ENCODE assay signal across 14 cellular contexts in the genomic region with DNA sequence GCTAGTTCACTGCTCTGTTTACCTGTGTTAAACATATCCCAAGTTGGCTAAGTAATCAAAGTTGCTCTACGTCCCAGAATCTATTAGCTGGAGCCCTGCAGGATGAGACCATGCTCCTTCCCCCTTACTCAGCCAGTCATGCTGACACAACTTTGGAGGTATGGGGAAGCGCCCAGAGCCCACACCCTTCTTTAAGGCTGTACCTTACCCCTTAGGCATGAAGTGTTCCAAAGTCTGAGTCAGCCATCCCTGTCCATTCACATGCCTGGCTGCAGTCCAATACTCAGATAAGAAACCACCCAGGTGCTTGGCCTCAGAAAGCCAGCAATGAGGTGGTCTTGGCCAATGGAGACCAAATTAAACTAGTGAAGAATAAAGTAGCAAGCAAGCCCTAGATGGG.
A peak's percentile ranks its signal among the peaks of the same experiment; 100 is the strongest.
DNase-seq lines count a peak whose midpoint lies in the region; ATAC-seq, FAIRE-seq and TF ChIP-seq lines count a peak whose summit lies in the region.
"Had no signal": no experiment of that assay in that cellular context is flagged by ENCODE, and none has a peak within 500 bp of the region (broad histone marks: within the 10 kb centered on the region; RNA-seq: fewer than 3 reads in every experiment).

No MANE protein-coding gene starts in this region.

- H3K4me3 Mint-ChIP-seq in naive thymus-derived CD8-positive, alpha-beta T cell, result no peak overlapping the region
- H3K4me3 Mint-ChIP-seq: endodermal cell had no signal

- H3K36me3 ChIP-seq in PC-9 (ENCODE audit: low read depth) (peaks cover 18% of the 10 kb centered on the region; the same call in 1 of the 2 replicates), small intestine (ENCODE audit: control insufficient read depth in 2 of 2, insufficient read depth in 2 of 2, low read length in 2 of 2) (no peaks in the 10 kb centered on the region)
- H3K36me3 ChIP-seq: adrenal gland, right atrium auricular region had no signal

- no peaks in the 10 kb centered on the region for H4K20me1 ChIP-seq in PC-9 (ENCODE audit: insufficient read depth)

- no TSS peak for BruUV-seq in PC-9 (replicated peaks; lab: Mats Ljungman, UMichigan)

- H3F3A ChIP-seq in PC-9 (ENCODE audit: insufficient read depth, low read depth), result peaks cover 27% of the 10 kb centered on the region

- H3K4me1 Mint-ChIP-seq in naive thymus-derived CD8-positive, alpha-beta T cell, result peaks cover 0 to 2% (median 0%) of the 10 kb centered on the region in 4 donors
- H3K4me1 Mint-ChIP-seq: endodermal cell had no signal

- H3K27me3 ChIP-seq in PC-9 (ENCODE audit: insufficient read depth, low read depth), result no peaks in the 10 kb centered on the region
- H3K27me3 ChIP-seq in small intestine (ENCODE audit: control insufficient read depth in 2 of 2, insufficient read depth in 2 of 2, low read length in 2 of 2), result no peaks in the 10 kb centered on the region
- H3K27me3 ChIP-seq: adrenal gland, right atrium auricular region had no signal

- H3K36me3 Mint-ChIP-seq in naive thymus-derived CD8-positive, alpha-beta T cell, result no peaks in the 10 kb centered on the region

- DNase-seq in HT1080 (ENCODE audit: low read depth) (peak; percentile 78), PC-9 (peak; percentile 94 to 100), fibroblast of pulmonary artery (ENCODE audit: low read depth) (peak; percentile 3), small intestine (peak; percentile 96), DMS153 treated with DMSO at 0.1 percent for 48 hours (lab: John Stamatoyannopoulos, UW; ENCODE audit: unreplicated experiment) (no peak), cerebellar nuclear complex (lab: John Stamatoyannopoulos, UW) (no peak)
- no peak for DNase-seq in naive thymus-derived CD8-positive, alpha-beta T cell
- DNase-seq: activated CD8-positive, alpha-beta memory T cell treated with anti-CD3 and anti-CD28 coated beads, Interleukin-2, amount 50 U/mL, for 48 hours; adrenal gland; endodermal cell; NCI-H2029 had no signal

- H3K9me3 Mint-ChIP-seq in naive thymus-derived CD8-positive, alpha-beta T cell, result peaks cover 0 to 3% (median 0%) of the 10 kb centered on the region in 9 donors
- H3K9me3 Mint-ChIP-seq: endodermal cell had no signal

- no peak for ATAC-seq in naive thymus-derived CD8-positive, alpha-beta T cell

- no peak for TF ChIP-seq CTCF in PC-9 (conservative IDR thresholded peaks at IDR 0.05)
- TF ChIP-seq CTCF in fibroblast of pulmonary artery (IDR thresholded peaks at IDR 0.05; ENCODE audit: low read length, missing control alignments), result no peak

- no peaks in the 10 kb centered on the region for H3K9me2 ChIP-seq in PC-9 (ENCODE audit: insufficient read depth)

- H3K27ac Mint-ChIP-seq in naive thymus-derived CD8-positive, alpha-beta T cell, result peak overlapping the region in 2 of 10 donors; percentile 0 to 32
- H3K27ac Mint-ChIP-seq: endodermal cell had no signal

- POLR2A ChIA-PET in PC-9 (lab: Charles Lee; ENCODE audit: unreplicated experiment), result interaction anchor here (0.7 kb wide), 1 partner anchor 122 kb away, joined by 3 read pairs; no protein-coding TSS in a partner anchor
- POLR2A ChIA-PET in naive thymus-derived CD8-positive, alpha-beta T cell (lab: Charles Lee), result no interaction called here

- intact Hi-C loops in PC-9 (cut with micrococcal nuclease; ENCODE audit: unreplicated experiment), result loop anchor here (1.0 to 5.0 kb wide), 13 partner anchors 39 to 1651 kb away; no protein-coding TSS in a partner anchor

- H3K27ac ChIP-seq in PC-9 (peak overlapping the region; percentile 89), small intestine (ENCODE audit: low read depth in 1 of 2, low read length in 1 of 2) (peak overlapping the region; percentile 89 to 92)
- H3K27ac ChIP-seq: adrenal gland, right atrium auricular region had no signal

- H3K79me2 ChIP-seq in PC-9 (ENCODE audit: low read depth), result no peaks in the 10 kb centered on the region

- H2AFZ ChIP-seq in PC-9, result no peak overlapping the region

- CTCF ChIA-PET in PC-9 (lab: Charles Lee), result interaction anchor here (0.7 to 1.4 kb wide), 3 partner anchors 120 to 125 kb away, joined by 3 to 5 read pairs (median 4); no protein-coding TSS in a partner anchor

- WGBS in small intestine, 3 donors, result 20 to 68% (median 46%) methylated on average over 2 of the region's 2 CpGs

- peaks cover 36% of the 10 kb centered on the region for H3K4me1 ChIP-seq in PC-9 (replicated peaks; ENCODE audit: insufficient read depth)
- peaks cover 4 to 6% of the 10 kb centered on the region in 2 donors for H3K4me1 ChIP-seq in small intestine (ENCODE audit: control insufficient read depth in 2 of 2, insufficient read depth in 1 of 2, low read depth in 1 of 2, low read length in 1 of 2)
- H3K4me1 ChIP-seq: adrenal gland, right atrium auricular region had no signal

- H3K4me3 ChIP-seq in PC-9 (no peak overlapping the region), fibroblast of pulmonary artery (replicated peaks; ENCODE audit: low read depth, low read length) (no peak overlapping the region), small intestine (ENCODE audit: low read depth in 1 of 2, low read length in 2 of 2) (no peak overlapping the region)
- H3K4me3 ChIP-seq: adrenal gland, right atrium auricular region had no signal

- peak; percentile 82 for FAIRE-seq in small intestine (lab: Jason Lieb, UNC)
- FAIRE-seq: H1, TTC549 had no signal

- no peaks in the 10 kb centered on the region for H3K27me3 Mint-ChIP-seq in naive thymus-derived CD8-positive, alpha-beta T cell

- peaks cover 55% of the 10 kb centered on the region for H3K9me3 ChIP-seq in PC-9 (ENCODE audit: insufficient read depth, low read depth)
- H3K9me3 ChIP-seq in small intestine (ENCODE audit: control insufficient read depth, low read depth), result no peaks in the 10 kb centered on the region
- H3K9me3 ChIP-seq: adrenal gland, right atrium auricular region had no signal

- peak overlapping the region; percentile 20 for H3K4me2 ChIP-seq in PC-9

Comparison
In these comparisons a context has a peak if more than half of its experiments do, and no peak if none do; other contexts are left out.
1. DNase-seq: peak in HT1080 (single experiment), PC-9 (2 of 2), fibroblast of pulmonary artery (single experiment) and small intestine (single experiment); none in DMS153 treated with DMSO at 0.1 percent for 48 hours (single experiment), cerebellar nuclear complex (0 of 2) and naive thymus-derived CD8-positive, alpha-beta T cell (0 of 10).